In the genomic region with DNA sequence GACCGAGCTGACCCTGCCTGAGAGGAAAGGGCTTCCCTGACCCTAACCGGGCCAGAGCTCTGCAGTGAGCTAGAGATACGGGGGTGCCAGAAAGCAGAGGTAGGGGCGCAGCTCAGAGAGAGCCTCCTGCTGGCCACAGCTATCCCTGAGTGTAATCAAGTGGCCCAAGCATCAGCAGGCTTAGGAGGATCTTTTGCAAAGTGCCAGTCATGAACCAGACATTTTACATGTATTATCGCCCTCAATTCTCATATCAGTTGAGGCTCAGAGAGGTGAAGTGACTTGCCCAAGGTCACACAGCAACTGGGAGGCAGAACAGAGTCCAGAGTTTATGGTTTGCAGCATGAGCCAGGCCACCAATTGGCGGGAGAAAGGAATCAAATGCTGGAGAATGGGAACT, we compare ENCODE assay signal across 11 cellular contexts. TPM values are rescaled to one million over a fixed set of nuclear protein-coding genes. Genes with fewer than 3 reads are reported as not detected.
DNase-seq lines count a peak whose midpoint lies in the region; ATAC-seq and TF ChIP-seq lines count a peak whose summit lies in the region.
"Had no signal": no experiment of that assay in that cellular context is flagged by ENCODE, and none has a peak within 500 bp of the region (broad histone marks: within the 10 kb centered on the region; RNA-seq: fewer than 3 reads in every experiment).

No MANE protein-coding gene starts in this region.

- DNase-seq in AG04450 (ENCODE audit: low read depth, low spot score) = no peak
- DNase-seq in GM13976 (ENCODE audit: low spot score) = no peak
- DNase-seq in mesothelial cell of epicardium (ENCODE audit: low spot score in 2 of 2, unreplicated experiment in 2 of 2) = no peak
- DNase-seq in lower leg skin (ENCODE audit: low spot score in 2 of 2) = no peak
- no peak for DNase-seq in NCI-H345 (lab: John Stamatoyannopoulos, UW)
- no peak for DNase-seq in C1 segment of cervical spinal cord (lab: John Stamatoyannopoulos, UW)
- DNase-seq: activated CD4-positive, alpha-beta memory T cell treated with anti-CD3 and anti-CD28 coated beads, Interleukin-2, amount 10 ng/mL, durations not matched to agents 7 days and 5 days; NCI-H526 treated with DMSO at 0.1 percent for 48 hours had no signal

- no peak overlapping the region for H3K27ac ChIP-seq in AG04450 (ENCODE audit: low read depth, low read length)

- in situ Hi-C loops in GM13976 (cut with MboI; ENCODE audit: low sequenced_read_pairs, unreplicated experiment) = no loop called here

- no peaks in the 10 kb centered on the region for H3K36me3 Mint-ChIP-seq in brain
- no peaks in the 10 kb centered on the region for H3K36me3 Mint-ChIP-seq in mesothelial cell of epicardium

- TF ChIP-seq POLR2A in lower leg skin (IDR thresholded peaks at IDR 0.05) = no peak

- H3K27ac Mint-ChIP-seq in brain (peak overlapping the region; percentile 61 to 98 (median 85)), mesothelial cell of epicardium (peak overlapping the region; percentile 100)
- H3K27ac Mint-ChIP-seq: activated CD4-positive, alpha-beta memory T cell treated with anti-CD3 and anti-CD28 coated beads, Interleukin-2, amount 10 ng/mL, durations not matched to agents 7 days and 5 days had no signal

- H3K4me3 ChIP-seq in AG04450 (ENCODE audit: low read depth, low read length) (no peak overlapping the region), lower leg skin (ENCODE audit: low read depth, poor library complexity, severe bottlenecking) (no peak overlapping the region)
- H3K4me3 ChIP-seq: SK-N-MC had no signal

- no peaks in the 10 kb centered on the region for H3K27me3 ChIP-seq in AG04450 (ENCODE audit: control insufficient read depth, insufficient read depth, low read length)

- TF ChIP-seq CTCF in AG04450 (IDR thresholded peaks at IDR 0.05; ENCODE audit: low read depth, low read length) (peak; percentile 22; the same call in 1 of the 2 replicates), GM13976 (IDR thresholded peaks at IDR 0.05; ENCODE audit: borderline replicate concordance, control extremely low read depth, extremely low read depth, insufficient read depth, missing control alignments) (peak; percentile 12), brain (conservative IDR thresholded peaks at IDR 0.05) (peak in 1 of 2 experiments; percentile 13), mesothelial cell of epicardium (IDR thresholded peaks at IDR 0.05; ENCODE audit: unreplicated experiment) (no peak), lower leg skin (IDR thresholded peaks at IDR 0.05) (no peak)

- 90 to 94% methylated on average over 6 of the region's 6 CpGs for WGBS in lower leg skin, 2 donors

- POLR2A ChIA-PET in AG04450 (lab: Yijun Ruan, JAX) = no interaction called here

- H3K9me3 Mint-ChIP-seq in brain (peaks cover 0 to 3% (median 0%) of the 10 kb centered on the region in 5 experiments), mesothelial cell of epicardium (no peaks in the 10 kb centered on the region)
- H3K9me3 Mint-ChIP-seq: activated CD4-positive, alpha-beta memory T cell treated with anti-CD3 and anti-CD28 coated beads, Interleukin-2, amount 10 ng/mL, durations not matched to agents 7 days and 5 days had no signal

- H3K27me3 Mint-ChIP-seq in brain = peaks cover 7% of the 10 kb centered on the region
- H3K27me3 Mint-ChIP-seq in mesothelial cell of epicardium (ENCODE audit: low read depth) = no peaks in the 10 kb centered on the region

- H3K9me3 ChIP-seq in AG04450 (ENCODE audit: control insufficient read depth, insufficient read depth, low read length) = no peaks in the 10 kb centered on the region

- H3K4me3 Mint-ChIP-seq in brain (peak overlapping the region in 4 of 5 experiments; percentile 40 to 81 (median 68)), mesothelial cell of epicardium (peak overlapping the region; percentile 48)
- H3K4me3 Mint-ChIP-seq: activated CD4-positive, alpha-beta memory T cell treated with anti-CD3 and anti-CD28 coated beads, Interleukin-2, amount 10 ng/mL, durations not matched to agents 7 days and 5 days had no signal

- H3K4me1 Mint-ChIP-seq in brain (peaks cover 79% of the 10 kb centered on the region), mesothelial cell of epicardium (peaks cover 71% of the 10 kb centered on the region)

- no peak for ATAC-seq in GM19351 (IDR thresholded peaks at IDR 0.05; ENCODE audit: unreplicated experiment)

- CTCF ChIA-PET in AG04450 (lab: Charles Lee) = no interaction called here

- intact Hi-C loops in lower leg skin (cut with DNase I; ENCODE audit: low total_unique reads) = no loop called here

RNA-seq across cellular contexts. Expression of a gene that starts 7.0 kb away (rescaled TPM):
- polyA plus RNA-seq in AG04450 (2011; rRNA removed) (15.3 and 25.0 TPM in 2 replicates), brain (ENCODE audit: insufficient read depth, low read depth, low replicate concordance) (60.1 TPM)
- polyA minus RNA-seq in AG04450 (2011; rRNA and poly(A)+ RNA removed) = 27.0 and 45.8 TPM in 2 replicates
- total RNA-seq in mesothelial cell of epicardium (456 to 487 TPM (median 468 TPM) in 3 replicates), lower leg skin (100 to 1,000 TPM in 3 of 4 donors, 10 to 100 TPM in 1; 81.2 to 209 (median 122) TPM)

RNA-seq across cellular contexts. Expression of a gene that starts 35.3 kb away (rescaled TPM):
- polyA plus RNA-seq in AG04450 (2011; rRNA removed) (0.05 and 0.06 TPM in 2 replicates), brain (ENCODE audit: insufficient read depth, low read depth, low replicate concordance) (10.2 TPM)
- 0.26 and 0.46 TPM in 2 replicates for polyA minus RNA-seq in AG04450 (2011; rRNA and poly(A)+ RNA removed)
- total RNA-seq in mesothelial cell of epicardium (4.2 to 5.7 TPM (median 4.8 TPM) in 3 replicates), lower leg skin (10 to 100 TPM in 2 of 4 donors, 1 to 10 TPM in 2; 6.0 to 12.1 (median 9.0) TPM)

Comparison
In these comparisons a context has a peak if more than half of its experiments do, and no peak if none do; other contexts are left out.
1. CTCF ChIP-seq: peak in AG04450 (single experiment) and GM13976 (single experiment); none in mesothelial cell of epicardium (single experiment) and lower leg skin (0 of 3).